In the genomic region with DNA sequence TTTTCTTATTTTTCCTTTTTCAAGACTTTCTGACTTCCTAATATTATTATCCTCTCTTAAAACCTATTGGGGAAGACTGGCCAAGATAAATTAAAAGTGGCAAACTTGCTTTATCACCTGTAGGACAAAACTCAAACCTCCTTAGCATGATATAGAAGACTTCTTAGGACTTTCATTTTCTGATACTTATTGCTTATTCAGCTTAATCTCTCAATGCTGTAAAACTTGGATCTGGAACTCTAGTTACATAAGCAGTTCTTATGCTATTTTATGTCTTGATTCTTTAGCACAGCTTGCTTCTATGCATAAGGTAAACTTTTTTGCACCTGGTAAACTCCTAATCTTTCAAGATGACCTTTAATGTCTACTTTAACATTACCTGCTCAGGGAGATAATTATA, we compare ENCODE assay signal across 2 cellular contexts.
TF ChIP-seq lines count a peak whose summit lies in the region.

No MANE protein-coding gene starts in this region.

TF ChIP-seq in HepG2, 621 proteins besides CTCF, POLR2A, EP300 and RAD21 (continued from another document):
- no peak for TF ChIP-seq LRRFIP1 (CRISPR knock-in tag; conservative IDR thresholded peaks at IDR 0.05)
- peak; percentile 58 for TF ChIP-seq MAFF (IDR thresholded peaks at IDR 0.05; ENCODE audit: low read depth, low read length)
- TF ChIP-seq MAFK (conservative IDR thresholded peaks at IDR 0.05 in 1 of 2, IDR thresholded peaks at IDR 0.05 in 1 of 2; ENCODE audit: low read length in 2 of 2) = peak; percentile 59 to 73; a peak in 3 of 4 replicates
- TF ChIP-seq CREM (IDR thresholded peaks at IDR 0.05) = no peak
- no peak for TF ChIP-seq CREM (CRISPR knock-in tag; IDR thresholded peaks at IDR 0.05)
TF ChIP-seq in HepG2: peak in this region for 2.

TF ChIP-seq in K562, 482 proteins besides CTCF, POLR2A, EP300 and RAD21 (continues in another document):
- TF ChIP-seq ZBTB40 (IDR thresholded peaks at IDR 0.05) (no peak), ZBTB40 (CRISPR knock-in tag; IDR thresholded peaks at IDR 0.05) (no peak), ZNF12 (CRISPR knock-in tag; IDR thresholded peaks at IDR 0.05) (no peak), HIVEP1 (CRISPR knock-in tag; IDR thresholded peaks at IDR 0.05) (no peak), MYBL2 (IDR thresholded peaks at IDR 0.05; ENCODE audit: low read depth) (no peak), MYBL2 (CRISPR knock-in tag; IDR thresholded peaks at IDR 0.05; ENCODE audit: borderline replicate concordance) (no peak), SNAPC5 (CRISPR knock-in tag; IDR thresholded peaks at IDR 0.05) (no peak), E2F1 (CRISPR knock-in tag; IDR thresholded peaks at IDR 0.05) (no peak), ZNF778 (CRISPR knock-in tag; IDR thresholded peaks at IDR 0.05) (no peak), ZNF507 (tag; conservative IDR thresholded peaks at IDR 0.05) (no peak), MAZ (CRISPR knock-in tag; conservative IDR thresholded peaks at IDR 0.05 in 1 of 2, IDR thresholded peaks at IDR 0.05 in 1 of 2) (no peak), THRA (IDR thresholded peaks at IDR 0.05) (no peak), KDM2B (CRISPR knock-in tag; IDR thresholded peaks at IDR 0.05) (no peak), ZMIZ1 (IDR thresholded peaks at IDR 0.05; ENCODE audit: low read depth in 2 of 2, low read length in 2 of 2) (no peak), KDM1A (IDR thresholded peaks at IDR 0.05) (no peak), PRPF4 (IDR thresholded peaks at IDR 0.05; ENCODE audit: insufficient read depth, low read depth, low read length, poor library complexity, severe bottlenecking) (no peak), RBM17 (IDR thresholded peaks at IDR 0.05; ENCODE audit: borderline replicate concordance, low read depth, low read length) (no peak), TBP (optimal IDR thresholded peaks at IDR 0.05; ENCODE audit: low read depth, low read length) (no peak), SETDB1 (IDR thresholded peaks at IDR 0.05; ENCODE audit: low read length) (no peak), ZNF395 (CRISPR knock-in tag; IDR thresholded peaks at IDR 0.05) (no peak), MAFG (tag; conservative IDR thresholded peaks at IDR 0.05) (peak; percentile 41; the same call in 1 of the 2 replicates), HMG20A (CRISPR knock-in tag; conservative IDR thresholded peaks at IDR 0.05) (no peak), SIN3B (IDR thresholded peaks at IDR 0.05; ENCODE audit: low read depth) (no peak), ZNF316 (IDR thresholded peaks at IDR 0.05) (peak; percentile 53; the same call in 1 of the 2 replicates), MED1 (CRISPR knock-in tag; IDR thresholded peaks at IDR 0.05; ENCODE audit: borderline replicate concordance) (no peak)
- TF ChIP-seq, protein P1, sequence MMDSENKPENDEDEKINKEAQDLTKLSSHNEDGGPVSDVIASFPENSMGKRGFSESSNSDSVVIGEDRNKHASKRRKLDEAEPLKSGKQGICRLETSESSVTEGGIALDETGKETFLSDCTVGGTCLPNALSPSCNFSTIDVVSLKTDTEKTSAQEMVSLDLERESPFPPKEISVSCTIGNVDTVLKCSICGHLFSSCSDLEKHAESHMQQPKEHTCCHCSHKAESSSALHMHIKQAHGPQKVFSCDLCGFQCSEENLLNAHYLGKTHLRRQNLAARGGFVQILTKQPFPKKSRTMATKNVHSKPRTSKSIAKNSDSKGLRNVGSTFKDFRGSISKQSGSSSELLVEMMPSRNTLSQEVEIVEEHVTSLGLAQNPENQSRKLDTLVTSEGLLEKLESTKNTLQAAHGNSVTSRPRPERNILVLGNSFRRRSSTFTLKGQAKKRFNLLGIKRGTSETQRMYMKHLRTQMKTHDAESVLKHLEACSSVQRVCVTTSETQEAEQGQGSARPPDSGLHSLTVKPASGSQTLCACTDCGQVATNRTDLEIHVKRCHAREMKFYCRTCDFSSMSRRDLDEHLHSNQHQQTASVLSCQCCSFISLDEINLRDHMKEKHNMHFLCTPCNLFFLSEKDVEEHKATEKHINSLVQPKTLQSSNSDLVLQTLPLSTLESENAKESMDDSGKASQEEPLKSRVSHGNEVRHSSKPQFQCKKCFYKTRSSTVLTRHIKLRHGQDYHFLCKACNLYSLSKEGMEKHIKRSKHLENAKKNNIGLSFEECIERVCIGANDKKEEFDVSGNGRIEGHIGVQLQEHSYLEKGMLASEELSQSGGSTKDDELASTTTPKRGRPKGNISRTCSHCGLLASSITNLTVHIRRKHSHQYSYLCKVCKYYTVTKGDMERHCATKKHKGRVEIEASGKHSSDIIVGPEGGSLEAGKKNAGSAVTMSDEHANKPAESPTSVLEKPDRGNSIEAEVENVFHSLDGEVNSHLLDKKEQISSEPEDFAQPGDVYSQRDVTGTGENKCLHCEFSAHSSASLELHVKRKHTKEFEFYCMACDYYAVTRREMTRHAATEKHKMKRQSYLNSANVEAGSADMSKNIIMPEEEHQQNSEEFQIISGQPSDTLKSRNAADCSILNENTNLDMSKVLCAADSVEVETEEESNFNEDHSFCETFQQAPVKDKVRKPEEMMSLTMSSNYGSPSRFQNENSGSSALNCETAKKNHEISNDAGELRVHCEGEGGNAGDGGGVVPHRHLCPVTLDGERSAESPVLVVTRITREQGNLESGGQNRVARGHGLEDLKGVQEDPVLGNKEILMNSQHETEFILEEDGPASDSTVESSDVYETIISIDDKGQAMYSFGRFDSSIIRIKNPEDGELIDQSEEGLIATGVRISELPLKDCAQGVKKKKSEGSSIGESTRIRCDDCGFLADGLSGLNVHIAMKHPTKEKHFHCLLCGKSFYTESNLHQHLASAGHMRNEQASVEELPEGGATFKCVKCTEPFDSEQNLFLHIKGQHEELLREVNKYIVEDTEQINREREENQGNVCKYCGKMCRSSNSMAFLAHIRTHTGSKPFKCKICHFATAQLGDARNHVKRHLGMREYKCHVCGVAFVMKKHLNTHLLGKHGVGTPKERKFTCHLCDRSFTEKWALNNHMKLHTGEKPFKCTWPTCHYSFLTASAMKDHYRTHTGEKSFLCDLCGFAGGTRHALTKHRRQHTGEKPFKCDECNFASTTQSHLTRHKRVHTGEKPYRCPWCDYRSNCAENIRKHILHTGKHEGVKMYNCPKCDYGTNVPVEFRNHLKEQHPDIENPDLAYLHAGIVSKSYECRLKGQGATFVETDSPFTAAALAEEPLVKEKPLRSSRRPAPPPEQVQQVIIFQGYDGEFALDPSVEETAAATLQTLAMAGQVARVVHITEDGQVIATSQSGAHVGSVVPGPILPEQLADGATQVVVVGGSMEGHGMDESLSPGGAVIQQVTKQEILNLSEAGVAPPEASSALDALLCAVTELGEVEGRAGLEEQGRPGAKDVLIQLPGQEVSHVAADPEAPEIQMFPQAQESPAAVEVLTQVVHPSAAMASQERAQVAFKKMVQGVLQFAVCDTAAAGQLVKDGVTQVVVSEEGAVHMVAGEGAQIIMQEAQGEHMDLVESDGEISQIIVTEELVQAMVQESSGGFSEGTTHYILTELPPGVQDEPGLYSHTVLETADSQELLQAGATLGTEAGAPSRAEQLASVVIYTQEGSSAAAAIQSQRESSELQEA (IDR thresholded peaks at IDR 0.05; ENCODE audit: low read depth) = no peak
